1 cellular context compared by ENCODE assay signal in the genomic region with DNA sequence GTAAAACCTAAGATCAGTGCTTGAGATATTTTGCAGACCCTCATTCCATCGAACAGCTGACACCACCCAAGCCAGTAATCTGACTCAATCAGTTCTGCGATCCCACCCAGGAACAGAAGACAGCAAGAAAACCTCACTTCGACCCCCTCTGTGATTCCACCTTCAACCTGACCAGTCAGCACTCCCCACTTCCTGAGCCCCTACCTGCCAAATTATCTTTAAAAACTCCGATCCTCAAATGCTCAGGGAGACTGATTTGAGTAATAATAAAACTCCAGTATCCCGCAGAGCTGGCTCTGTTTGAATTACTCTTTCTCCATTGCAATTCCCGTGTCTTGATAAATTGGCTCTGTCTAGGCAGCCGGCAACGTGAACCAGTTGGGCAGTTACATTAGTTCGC.
TF ChIP-seq lines count a peak whose summit lies in the region.

No MANE protein-coding gene starts in this region.

TF ChIP-seq in GM23338, 12 proteins besides CTCF, POLR2A, EP300 and RAD21 (continued from another document):
- TF ChIP-seq ZNF331 (CRISPR knock-in tag; IDR thresholded peaks at IDR 0.05; ENCODE audit: low read depth) (no peak), CREB1 (CRISPR knock-in tag; IDR thresholded peaks at IDR 0.05; ENCODE audit: low read depth) (no peak)
